23 cellular contexts compared by ENCODE assay signal in genomic region chr12:106942775-106943174, GRCh38.
"Had no signal": no experiment of that assay in that cellular context is flagged by ENCODE, and none has a peak within 500 bp of the region (broad histone marks: within the 10 kb centered on the region; RNA-seq: fewer than 3 reads in every experiment).

No MANE protein-coding gene starts in this region.

- H3K27ac Mint-ChIP-seq: IgD-negative memory B cell had no signal

- DNase-seq: KBM-7, MG63, NCI-H1092, NCI-H1105 treated with DMSO at 0.1 percent for 48 hours, NCI-H1417 treated with DMSO at 0.1 percent for 48 hours, NCI-H146, NCI-H187, NCI-H2029, NCI-H2081 treated with DMSO at 0.1 percent for 48 hours, NCI-H2171, NCI-H226, NCI-H446, NCI-H510A, NCI-H524 treated with DMSO at 0.1 percent for 48 hours, NCI-H69, NCI-H774, PC-3, SHP77, SK-N-SH had no signal

- FAIRE-seq: HepG2 had no signal

- H3K27me3 ChIP-seq: MG63 had no signal

- H3K36me3 Mint-ChIP-seq: IgD-negative memory B cell had no signal

- H3K4me2 ChIP-seq: SK-N-SH had no signal

- H3K36me3 ChIP-seq: MG63 had no signal

- H3K9ac ChIP-seq: SK-N-SH had no signal

- H3K4me3 ChIP-seq: MG63 had no signal

- H3K4me1 Mint-ChIP-seq: IgD-negative memory B cell had no signal

- H3K4me3 Mint-ChIP-seq: IgD-negative memory B cell had no signal

- H3K27ac ChIP-seq: RWPE1 had no signal

- ATAC-seq: HepG2, Panc1, PC-3 had no signal

- H3K9me3 ChIP-seq: MG63 had no signal
